ENCODE assay signal across 3 cellular contexts in the genomic region with DNA sequence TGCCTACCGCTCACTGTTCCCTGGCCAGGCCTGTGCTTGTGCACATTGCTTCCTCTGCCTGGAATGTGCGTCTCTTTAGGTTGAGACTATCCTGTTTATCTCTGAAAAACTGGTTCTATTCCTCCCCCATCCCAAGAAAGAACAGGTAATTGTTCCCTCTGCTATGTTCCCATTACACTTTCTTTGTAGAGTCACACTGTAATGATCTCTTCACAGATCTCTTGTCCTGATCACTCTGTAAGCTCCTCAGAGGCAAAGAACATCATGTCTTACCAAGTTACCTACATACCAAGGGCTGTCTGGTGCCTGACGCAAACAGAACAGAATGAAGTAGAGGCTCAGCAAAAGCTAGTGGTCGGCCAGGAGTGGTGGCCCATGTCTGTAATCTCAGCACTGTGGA.
"Had no signal": no experiment of that assay in that cellular context is flagged by ENCODE, and none has a peak within 500 bp of the region (broad histone marks: within the 10 kb centered on the region; RNA-seq: fewer than 3 reads in every experiment).

No MANE protein-coding gene starts in this region.

- H3K4me3 ChIP-seq: GM12878 had no signal

- DNase-seq: GDM1, GF-D8 had no signal
